ENCODE assay signal across 23 cellular contexts in the genomic region with DNA sequence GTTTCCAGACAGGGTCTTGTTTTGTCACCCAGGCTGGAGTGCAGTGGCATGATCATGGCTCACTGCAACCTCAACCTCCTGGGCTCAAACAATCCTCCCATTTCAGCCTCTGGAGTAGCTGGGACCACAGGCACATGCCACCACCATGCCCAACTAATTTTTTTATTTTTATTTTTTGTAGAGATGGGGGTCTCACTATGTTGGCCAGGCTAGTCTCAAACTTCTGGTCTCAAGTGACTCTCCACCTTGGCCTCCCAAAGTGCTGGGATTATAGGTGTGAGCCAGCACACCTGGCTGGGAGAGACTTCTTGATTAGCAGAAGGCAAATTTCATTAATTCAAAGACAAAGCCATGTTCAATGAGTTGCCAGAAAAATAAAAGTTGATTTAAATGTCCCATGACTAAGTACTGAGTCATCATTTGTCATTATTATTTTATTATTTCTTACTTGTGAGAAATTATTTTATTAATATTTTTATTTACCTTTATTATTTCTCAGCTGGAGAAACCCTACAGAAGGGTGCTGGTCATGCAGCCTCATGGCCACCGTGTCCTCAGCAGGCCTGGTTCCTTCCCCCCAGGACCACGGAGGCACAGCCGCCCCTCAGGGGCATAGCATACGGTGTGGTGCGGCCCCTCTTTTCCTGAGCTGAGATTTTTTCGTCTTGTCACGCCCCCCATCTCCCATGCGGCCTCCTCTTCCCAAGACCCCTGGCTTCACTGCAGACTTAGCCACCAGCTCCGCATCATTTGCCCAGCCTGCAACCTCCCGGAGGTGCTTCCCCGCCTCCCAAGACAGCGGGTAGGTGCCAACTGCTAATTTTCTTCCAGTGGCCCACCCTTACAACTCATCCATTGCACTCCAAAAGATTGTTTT. TPM values are rescaled to one million over a fixed set of nuclear protein-coding genes. Genes with fewer than 3 reads are reported as not detected.
"Had no signal": no experiment of that assay in that cellular context is flagged by ENCODE, and none has a peak within 500 bp of the region (broad histone marks: within the 10 kb centered on the region; RNA-seq: fewer than 3 reads in every experiment).

No MANE protein-coding gene starts in this region.

- H3K9me3 ChIP-seq: suprapubic skin, thyroid gland had no signal

- ATAC-seq: natural killer cell had no signal

- H3K4me1 ChIP-seq: sigmoid colon, suprapubic skin, thyroid gland had no signal

- H3K4me1 Mint-ChIP-seq: natural killer cell had no signal

- H3K4me2 ChIP-seq: hepatocyte had no signal

- H3K4me3 ChIP-seq: coronary artery, dorsolateral prefrontal cortex, hepatocyte, sigmoid colon, skin epidermis, suprapubic skin, thyroid gland had no signal

- FAIRE-seq: endometrium, urothelium cell line had no signal

- H3K27ac ChIP-seq: coronary artery, dorsolateral prefrontal cortex, hepatocyte, sigmoid colon, skin epidermis, suprapubic skin, thyroid gland had no signal

- H3K79me2 ChIP-seq: hepatocyte had no signal

- DNase-seq: dorsolateral prefrontal cortex; effector memory CD4-positive, alpha-beta T cell; erythroblast; foreskin melanocyte; head of caudate nucleus; kidney glomerular epithelial cell; natural killer cell; posterior cingulate gyrus; sigmoid colon; stimulated activated CD4-positive, alpha-beta T cell treated with anti-CD3 and anti-CD28 coated beads, Interleukin-2, amount 100 ng/mL, for 24 hours; stimulated activated CD4-positive, alpha-beta T cell treated with anti-CD3 and anti-CD28 coated beads, Interleukin-4, amount 100 ng/mL, for 4 hours; stimulated activated naive CD4-positive, alpha-beta T cell; thyroid gland had no signal

- H3K36me3 Mint-ChIP-seq: mesothelial cell of epicardium, natural killer cell, type B pancreatic cell had no signal

- H3K9me3 Mint-ChIP-seq: mesothelial cell of epicardium, natural killer cell, neural crest cell had no signal

- H2AFZ ChIP-seq: hepatocyte had no signal

- H3K36me3 ChIP-seq: sigmoid colon, suprapubic skin, thyroid gland had no signal

- H3K27me3 ChIP-seq: hepatocyte, thyroid gland had no signal

- H3K27ac Mint-ChIP-seq: mesothelial cell of epicardium, natural killer cell, type B pancreatic cell had no signal

- H3K4me3 Mint-ChIP-seq: mesothelial cell of epicardium, natural killer cell, neural crest cell, type B pancreatic cell had no signal

RNA-seq across cellular contexts. Expression of gene SIM2, which starts 55.3 kb away (rescaled TPM):
- total RNA-seq: cerebellum, mesothelial cell of epicardium, natural killer cell, neural crest cell, sigmoid colon, thyroid gland had no signal
